In the genomic region with DNA sequence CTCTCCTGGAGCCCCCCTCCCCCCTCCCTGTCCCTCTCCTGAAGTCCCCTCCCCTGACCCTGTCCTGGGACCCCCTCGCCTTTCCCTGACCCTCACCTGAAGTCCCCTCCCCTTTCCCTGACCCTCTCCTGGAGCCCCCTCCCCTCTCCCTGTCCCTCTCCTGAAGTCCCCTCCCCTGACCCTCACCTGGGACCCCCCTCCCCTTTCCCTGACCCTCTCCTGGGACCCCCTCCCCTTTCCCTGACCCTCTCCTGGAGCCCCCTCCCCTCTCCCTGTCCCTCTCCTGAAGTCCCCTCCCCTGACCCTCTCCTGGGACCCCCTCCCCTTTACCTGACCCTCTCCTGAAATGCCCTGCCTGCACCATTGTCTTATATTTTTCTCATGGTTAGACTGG, we compare ENCODE assay signal across 8 cellular contexts. TPM values are rescaled to one million over a fixed set of nuclear protein-coding genes. Genes with fewer than 3 reads are reported as not detected.
DNase-seq lines count a peak whose midpoint lies in the region; ATAC-seq, FAIRE-seq and TF ChIP-seq lines count a peak whose summit lies in the region.
"Not testable (repeated sequence)": the region's sequence is repeated elsewhere in the genome, so short reads cannot be mapped to it uniquely, and the experiment has no call there.

No MANE protein-coding gene starts in this region.

- H3K9me3 ChIP-seq in K562 (replicated peaks; ENCODE audit: control insufficient read depth, insufficient read depth, low read depth, low read length); esophagus (ENCODE audit: control insufficient read depth in 2 of 2, insufficient read depth in 1 of 2, low read depth in 1 of 2, low read length in 1 of 2); liver (ENCODE audit: control insufficient read depth in 4 of 4, low read length in 3 of 4); pancreas; subcutaneous abdominal adipose tissue (ENCODE audit: control insufficient read depth in 5 of 5, low read length in 5 of 5): not testable (repeated sequence)

- no CpG with 5 or more reads among the region's 1 CpG for WGBS in K562 (ENCODE audit: insufficient coverage, low coverage, missing lambda C conversion rate)
- 100% methylated on average over 1 of the region's 1 CpG; no CpG with 5 or more reads in 1 of the 2 donors for WGBS in esophagus, 2 donors
- WGBS in liver, result 100% methylated on average over 1 of the region's 1 CpG
- WGBS in pancreas, 2 donors, result 90 to 100% methylated on average over 1 of the region's 1 CpG

- H3K4me3 ChIP-seq in NB4 (ENCODE audit: low read depth, low read length) (peak overlapping the region; percentile 60), K562 (peak overlapping the region; percentile 2; the same call in 1 of the 2 replicates), esophagus (ENCODE audit: low read depth in 1 of 2, low read length in 2 of 2) (peak overlapping the region in 1 of 2 donors; percentile 44), pancreas (peak overlapping the region in 1 of 4 donors; percentile 27), subcutaneous abdominal adipose tissue (ENCODE audit: low read depth in 1 of 5, low read length in 5 of 5) (peak overlapping the region in 3 of 5 donors; percentile 50 to 84 (median 65))
- H3K4me3 ChIP-seq in liver (ENCODE audit: low read depth in 1 of 3, low read length in 3 of 3), result not testable (repeated sequence)

- H3K36me3 Mint-ChIP-seq in CD14-positive monocyte; activated CD4-positive, alpha-beta memory T cell treated with anti-CD3 and anti-CD28 coated beads for 36 hours: not testable (repeated sequence)

- H3K9me1 ChIP-seq in K562 (ENCODE audit: control insufficient read depth, insufficient read depth, low read length), result not testable (repeated sequence)

- H4K20me1 ChIP-seq in K562 (replicated peaks; ENCODE audit: control insufficient read depth, insufficient read depth, low read length), result not testable (repeated sequence)

- H3K9ac ChIP-seq in K562 (ENCODE audit: insufficient read depth in 1 of 2, low read depth in 2 of 2, low read length in 2 of 2), result peak overlapping the region; percentile 18 to 61; a peak in 3 of 4 replicates
- H3K9ac ChIP-seq in liver (ENCODE audit: low read depth in 1 of 2, low read length in 2 of 2), result not testable (repeated sequence)
- peak overlapping the region in 2 of 5 donors; percentile 0 to 73 for H3K9ac ChIP-seq in subcutaneous abdominal adipose tissue (ENCODE audit: low read length in 5 of 5)

- peak overlapping the region; percentile 98 for H3K27ac ChIP-seq in K562 (ENCODE audit: extremely low read depth, low read depth, low read length)
- peak overlapping the region; percentile 53 to 69 for H3K27ac ChIP-seq in esophagus (ENCODE audit: low read depth in 2 of 2, low read length in 1 of 2)
- H3K27ac ChIP-seq in liver (ENCODE audit: low read depth in 1 of 2, low read length in 2 of 2), result peak overlapping the region; percentile 66 to 70
- peak overlapping the region in 3 of 4 donors; percentile 50 to 83 (median 82) for H3K27ac ChIP-seq in pancreas
- H3K27ac ChIP-seq in subcutaneous abdominal adipose tissue (ENCODE audit: low read depth, low read length), result peak overlapping the region; percentile 75

- peak overlapping the region; percentile 93 for H2AFZ ChIP-seq in K562 (ENCODE audit: low read depth, low read length)

- peak overlapping the region; percentile 73 for H3K4me2 ChIP-seq in K562 (ENCODE audit: insufficient read depth, low read length)

- H3K4me1 Mint-ChIP-seq in CD14-positive monocyte, result peaks cover 66% of the 10 kb centered on the region
- H3K4me1 Mint-ChIP-seq in activated CD4-positive, alpha-beta memory T cell treated with anti-CD3 and anti-CD28 coated beads for 36 hours (ENCODE audit: low read depth), result peaks cover 66% of the 10 kb centered on the region

- peak overlapping the region; percentile 97 to 100 (median 99) for H3K27ac Mint-ChIP-seq in CD14-positive monocyte
- H3K27ac Mint-ChIP-seq in activated CD4-positive, alpha-beta memory T cell treated with anti-CD3 and anti-CD28 coated beads for 36 hours, result peak overlapping the region; percentile 100

- not testable (repeated sequence) for TF ChIP-seq EP300 in K562 (IDR thresholded peaks at IDR 0.05; ENCODE audit: low read length)

- H3K4me1 ChIP-seq in K562 (replicated peaks in 1 of 2; ENCODE audit: control insufficient read depth in 2 of 2, insufficient read depth in 2 of 2, low read length in 2 of 2) (peaks cover 43 to 70% of the 10 kb centered on the region in 2 experiments), liver (ENCODE audit: control insufficient read depth in 4 of 4, insufficient read depth in 4 of 4, low read length in 3 of 4) (peaks cover 0 to 11% (median 5%) of the 10 kb centered on the region in 4 donors), pancreas (peaks cover 5 to 23% (median 13%) of the 10 kb centered on the region in 3 donors), subcutaneous abdominal adipose tissue (ENCODE audit: control insufficient read depth in 5 of 5, insufficient read depth in 5 of 5, low read length in 5 of 5) (peaks cover 12 to 48% (median 24%) of the 10 kb centered on the region in 5 donors)
- not testable (repeated sequence) for H3K4me1 ChIP-seq in esophagus (ENCODE audit: control insufficient read depth in 2 of 2, insufficient read depth in 2 of 2, low read length in 1 of 2)

- H3K27me3 ChIP-seq in K562 (ENCODE audit: control insufficient read depth in 2 of 2, insufficient read depth in 2 of 2, low read length in 2 of 2); esophagus (ENCODE audit: control insufficient read depth in 1 of 2, insufficient read depth in 2 of 2, low read length in 2 of 2); liver (ENCODE audit: control insufficient read depth in 4 of 4, insufficient read depth in 4 of 4, low read length in 3 of 4); pancreas; subcutaneous abdominal adipose tissue (ENCODE audit: control insufficient read depth in 5 of 5, insufficient read depth in 4 of 5, low read length in 5 of 5): not testable (repeated sequence)

- ATAC-seq in K562, result not testable (repeated sequence)
- peak in 1 of 4 donors; percentile 3 for ATAC-seq in pancreas

- TF ChIP-seq CTCF in CD14-positive monocyte (IDR thresholded peaks at IDR 0.05); NB4 (IDR thresholded peaks at IDR 0.05; ENCODE audit: low read depth, low read length); K562 (IDR thresholded peaks at IDR 0.05 in 2 of 3, conservative IDR thresholded peaks at IDR 0.05 in 1 of 3; ENCODE audit: insufficient read depth in 2 of 3, low read depth in 1 of 3, low read length in 3 of 3); liver (IDR thresholded peaks at IDR 0.05; ENCODE audit: low read depth, low read length, missing input control); pancreas (IDR thresholded peaks at IDR 0.05): not testable (repeated sequence)

- in situ Hi-C loops in K562 (cut with MboI), result not testable (repeated sequence)

- not testable (repeated sequence) for H3K27me3 Mint-ChIP-seq in CD14-positive monocyte (ENCODE audit: low read depth in 3 of 3); activated CD4-positive, alpha-beta memory T cell treated with anti-CD3 and anti-CD28 coated beads for 36 hours

- POLR2A ChIA-PET in activated CD4-positive, alpha-beta memory T cell treated with anti-CD3 and anti-CD28 coated beads for 36 hours (lab: Charles Lee), result interaction anchor here (1.0 to 2.9 kb wide), 6 partner anchors 16 to 136 kb away, joined by 4 to 9 read pairs (median 6); no protein-coding TSS in a partner anchor
- POLR2A ChIA-PET in K562 (lab: Yijun Ruan, JAX), result not testable (repeated sequence)

- TF ChIP-seq RAD21 in K562 (CRISPR knock-in tag; conservative IDR thresholded peaks at IDR 0.05 in 1 of 2, IDR thresholded peaks at IDR 0.05 in 1 of 2); liver (IDR thresholded peaks at IDR 0.05): not testable (repeated sequence)

- H3K79me2 ChIP-seq in K562 (ENCODE audit: control insufficient read depth, insufficient read depth, low read length), result not testable (repeated sequence)

- BruUV-seq in K562 (replicated peaks; lab: Mats Ljungman, UMichigan), result not testable (repeated sequence)

- H3K4me3 Mint-ChIP-seq in CD14-positive monocyte, result peak overlapping the region; percentile 68 to 90
- peak overlapping the region; percentile 63 for H3K4me3 Mint-ChIP-seq in activated CD4-positive, alpha-beta memory T cell treated with anti-CD3 and anti-CD28 coated beads for 36 hours

- not testable (repeated sequence) for TF ChIP-seq POLR2A in NB4 (IDR thresholded peaks at IDR 0.05; ENCODE audit: extremely low read depth, insufficient read length); K562 (conservative IDR thresholded peaks at IDR 0.05)

- not testable (repeated sequence) for H3K9me3 Mint-ChIP-seq in CD14-positive monocyte; activated CD4-positive, alpha-beta memory T cell treated with anti-CD3 and anti-CD28 coated beads for 36 hours

- FAIRE-seq in K562 (lab: Jason Lieb, UNC); pancreas (lab: Jason Lieb, UNC): not testable (repeated sequence)

- not testable (repeated sequence) for DNase-seq in CD14-positive monocyte (ENCODE audit: low spot score); NB4 (ENCODE audit: low read depth); activated CD4-positive, alpha-beta memory T cell treated with anti-CD3 and anti-CD28 coated beads for 36 hours; K562 (ENCODE audit: extremely low read depth in 1 of 4, low spot score in 3 of 4); pancreas

- intact Hi-C loops in CD14-positive monocyte (cut with micrococcal nuclease), result loop anchor here in 1 of 2 donors (5.0 kb wide), 1 partner anchor 34 kb away; no protein-coding TSS in a partner anchor
- intact Hi-C loops in activated CD4-positive, alpha-beta memory T cell treated with anti-CD3 and anti-CD28 coated beads for 36 hours (cut with micrococcal nuclease), result loop anchor here (1.0 kb wide), 1 partner anchor 87 kb away; no protein-coding TSS in a partner anchor
- intact Hi-C loops in K562 (cut with micrococcal nuclease); pancreas (cut with DNase I): not testable (repeated sequence)

- H3K36me3 ChIP-seq in K562 (ENCODE audit: control insufficient read depth, insufficient read depth, low read length); esophagus (ENCODE audit: control insufficient read depth in 2 of 2, insufficient read depth in 2 of 2, low read length in 1 of 2); liver (ENCODE audit: control insufficient read depth in 4 of 4, insufficient read depth in 3 of 4, low read depth in 1 of 4, low read length in 3 of 4); pancreas; subcutaneous abdominal adipose tissue (ENCODE audit: control insufficient read depth in 5 of 5, insufficient read depth in 5 of 5, low read length in 5 of 5): not testable (repeated sequence)

- CTCF ChIA-PET in activated CD4-positive, alpha-beta memory T cell treated with anti-CD3 and anti-CD28 coated beads for 36 hours (lab: Charles Lee), result interaction anchor here (0.5 to 3.6 kb wide), 8 partner anchors 12 to 148 kb away, joined by 3 to 19 read pairs (median 6); partner anchors contain the start of gene SERPINB1
- CTCF ChIA-PET in K562 (lab: Yijun Ruan, JAX; ENCODE audit: low intra/inter-chr PET ratio), result interaction anchor here (1.4 kb wide), 1 partner anchor 62 kb away, joined by 7 read pairs; no protein-coding TSS in a partner anchor

RNA-seq across cellular contexts. Expression of gene SERPINB1, which starts 11.7 kb away (rescaled TPM):
- polyA plus RNA-seq in CD14-positive monocyte (100 to 1,000 TPM; 306 to 307 TPM), K562 (2011; rRNA removed) (49.4 and 108 TPM in 2 replicates), K562 (2014; fragmentation: Illumina TruSeq; extraction: Trizol) (57.7 and 78.3 TPM in 2 replicates), K562 (2014; fragmentation: Nextera tagmentation; extraction: Ambion mirVana) (10 to 100 TPM; 63.8 to 68.7 TPM), K562 (2014; rRNA removed) (61.9 and 66.9 TPM in 2 replicates), esophagus (100 to 1,000 TPM; 302 to 549 TPM), liver (10 to 100 TPM; 12.5 to 22.3 TPM), pancreas (10 to 100 TPM; 68.1 to 75.8 TPM)
- total RNA-seq in activated CD4-positive, alpha-beta memory T cell treated with anti-CD3 and anti-CD28 coated beads for 36 hours, result 100 to 1,000 TPM; 164 to 169 TPM
- total RNA-seq in K562 (2011; cell fraction: chromatin; rRNA removed; ENCODE audit: low replicate concordance), result 11.1 and 19.1 TPM in 2 replicates
- 13.9 and 18.2 TPM in 2 replicates for total RNA-seq in K562 (2011; cell fraction: nucleolus; rRNA removed)
- total RNA-seq in K562 (2011; cell fraction: nucleoplasm; rRNA removed), result 16.9 and 26.9 TPM in 2 replicates
- total RNA-seq in K562 (2014; rRNA removed) (36.7 and 41.2 TPM in 2 replicates), K562 (2014; rRNA removed; fragmentation: Illumina TruSeq; extraction: Trizol) (49.3 and 62.5 TPM in 2 replicates), K562 (2015; rRNA removed; fragmentation: Illumina TruSeq; extraction: Trizol) (31.9 and 33.9 TPM in 2 replicates), K562 (2021) (45.6 and 46.5 TPM in 2 replicates), liver (10 to 100 TPM; 14.8 to 34.3 TPM), pancreas (100 to 1,000 TPM in 5 of 6 donors, 10 to 100 TPM in 1; 94.1 to 285 (median 190) TPM)
- polyA plus RNA-seq in K562 (2011; cell fraction: cytosol; rRNA removed), result 24.3 and 27.5 TPM in 2 replicates
- polyA plus RNA-seq in K562 (2011; cell fraction: nucleus; rRNA removed), result 22.6 and 24.2 TPM in 2 replicates
- 44.7 and 93.0 TPM in 2 replicates for polyA plus RNA-seq in K562 (2012)
- 48.6 and 55.2 TPM in 2 replicates for polyA minus RNA-seq in K562 (2011; rRNA and poly(A)+ RNA removed)
- 25.9 and 43.6 TPM in 2 replicates for polyA minus RNA-seq in K562 (2011; cell fraction: cytosol; rRNA and poly(A)+ RNA removed)
- 20.3 and 22.5 TPM in 2 replicates for polyA minus RNA-seq in K562 (2011; cell fraction: nucleus; rRNA and poly(A)+ RNA removed)

RNA-seq across cellular contexts. Expression of gene SERPINB9, which starts 49.7 kb away (rescaled TPM):
- polyA plus RNA-seq in CD14-positive monocyte, result 10 to 100 TPM; 34.3 to 77.7 TPM
- 10 to 100 TPM; 69.9 to 72.6 TPM for total RNA-seq in activated CD4-positive, alpha-beta memory T cell treated with anti-CD3 and anti-CD28 coated beads for 36 hours
- 38.5 and 40.9 TPM in 2 replicates for total RNA-seq in K562 (2011; cell fraction: chromatin; rRNA removed; ENCODE audit: low replicate concordance)
- total RNA-seq in K562 (2011; cell fraction: nucleolus; rRNA removed), result 25.5 and 30.9 TPM in 2 replicates
- 39.8 and 60.8 TPM in 2 replicates for total RNA-seq in K562 (2011; cell fraction: nucleoplasm; rRNA removed)
- 18.8 and 18.9 TPM in 2 replicates for total RNA-seq in K562 (2014; rRNA removed)
- total RNA-seq in K562 (2014; rRNA removed; fragmentation: Illumina TruSeq; extraction: Trizol), result 30.7 and 37.5 TPM in 2 replicates
- 18.4 and 21.5 TPM in 2 replicates for total RNA-seq in K562 (2015; rRNA removed; fragmentation: Illumina TruSeq; extraction: Trizol)
- total RNA-seq in K562 (2021), result 31.7 and 37.0 TPM in 2 replicates
- polyA plus RNA-seq in K562 (2011; rRNA removed), result 72.3 and 136 TPM in 2 replicates
- 68.2 and 93.0 TPM in 2 replicates for polyA plus RNA-seq in K562 (2011; cell fraction: cytosol; rRNA removed)
- 24.3 and 46.3 TPM in 2 replicates for polyA plus RNA-seq in K562 (2011; cell fraction: nucleus; rRNA removed)
- 21.2 and 35.3 TPM in 2 replicates for polyA plus RNA-seq in K562 (2012)
- polyA plus RNA-seq in K562 (2014; fragmentation: Illumina TruSeq; extraction: Trizol), result 34.6 and 40.3 TPM in 2 replicates
- polyA plus RNA-seq in K562 (2014; fragmentation: Nextera tagmentation; extraction: Ambion mirVana), result 10 to 100 TPM; 12.1 to 20.0 TPM
- polyA plus RNA-seq in K562 (2014; rRNA removed), result 26.6 and 32.2 TPM in 2 replicates
- polyA minus RNA-seq in K562 (2011; rRNA and poly(A)+ RNA removed), result 75.4 and 149 TPM in 2 replicates
- 34.9 and 85.8 TPM in 2 replicates for polyA minus RNA-seq in K562 (2011; cell fraction: cytosol; rRNA and poly(A)+ RNA removed)
- polyA minus RNA-seq in K562 (2011; cell fraction: nucleus; rRNA and poly(A)+ RNA removed), result 14.3 and 16.3 TPM in 2 replicates
- 1 to 10 TPM; 1.7 to 4.3 TPM for polyA plus RNA-seq in esophagus
- total RNA-seq in liver, result 1 to 10 TPM; 4.7 to 5.1 TPM
- polyA plus RNA-seq in liver, result 1 to 10 TPM; 2.2 to 4.0 TPM
- total RNA-seq in pancreas, result 1 to 10 TPM in 4 of 6 donors, under 1 TPM in 2; 0.65 to 4.8 (median 1.4) TPM
- 1 to 10 TPM; 1.2 to 1.4 TPM for polyA plus RNA-seq in pancreas
